25 cellular contexts compared by ENCODE assay signal in the genomic region with DNA sequence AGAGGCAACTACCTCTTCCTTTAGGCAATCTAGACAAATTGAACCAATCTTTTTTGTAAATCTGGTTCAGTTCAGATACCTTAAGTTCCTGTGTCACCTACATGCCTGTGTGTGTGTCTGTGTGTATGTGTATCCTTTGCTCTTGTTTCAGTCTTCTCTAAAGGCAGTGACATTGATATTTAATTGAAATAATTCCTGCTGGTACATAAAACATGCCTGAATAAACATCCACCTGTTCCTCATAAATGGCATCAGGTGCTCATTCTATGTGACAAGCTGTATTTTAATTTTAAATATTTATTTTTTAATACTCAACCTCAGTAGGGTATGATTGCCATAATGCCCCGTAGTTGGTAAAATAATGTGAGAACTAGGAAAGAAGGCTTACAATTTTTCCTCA.
"Had no signal": no experiment of that assay in that cellular context is flagged by ENCODE, and none has a peak within 500 bp of the region (broad histone marks: within the 10 kb centered on the region; RNA-seq: fewer than 3 reads in every experiment).

No MANE protein-coding gene starts in this region.

- ATAC-seq: left colon; left lung; lower lobe of right lung; naive thymus-derived CD8-positive, alpha-beta T cell; pancreas; right cardiac atrium; sciatic nerve; stimulated activated effector memory CD8-positive, alpha-beta T cell treated with anti-CD3 and anti-CD28 coated beads, Interleukin-12 subunit alpha, Interleukin-12 subunit beta, amount 100 ng/mL, for 72 hours; upper lobe of right lung had no signal

- H3K27ac ChIP-seq: left lung, lower lobe of right lung, pancreas, prostate gland, skin epidermis, suprapubic skin, thoracic aorta, tibial artery, upper lobe of right lung had no signal

- DNase-seq: hypothalamus; immature natural killer cell; kidney; left colon; left lung; lower lobe of right lung; mammary epithelial cell; mesenchymal stem cell; naive thymus-derived CD8-positive, alpha-beta T cell; nucleus accumbens; pancreas; posterior cingulate gyrus; retina; right cardiac atrium; stimulated activated CD4-positive, alpha-beta T cell treated with anti-CD3 and anti-CD28 coated beads, Interleukin-4, amount 100 ng/mL, for 24 hours; stimulated activated naive CD4-positive, alpha-beta T cell; tibial artery; trophoblast cell; upper lobe of right lung had no signal

- H3K4me1 ChIP-seq: left lung, lower lobe of right lung, pancreas, prostate gland, suprapubic skin, tibial artery, upper lobe of right lung had no signal

- H3K4me3 ChIP-seq: left lung, lower lobe of right lung, pancreas, prostate gland, skin epidermis, suprapubic skin, thoracic aorta, tibial artery, upper lobe of right lung had no signal

- H3K36me3 ChIP-seq: left lung, lower lobe of right lung, pancreas, prostate gland, suprapubic skin, thoracic aorta, tibial artery, upper lobe of right lung had no signal

- H3K27me3 ChIP-seq: left lung, pancreas, suprapubic skin, tibial artery, upper lobe of right lung had no signal

- H3K9me3 ChIP-seq: lower lobe of right lung, pancreas, prostate gland, thoracic aorta, tibial artery, upper lobe of right lung had no signal
